1 cellular context compared by ENCODE assay signal in genomic region chr2:203782262-203782976, GRCh38.
TF ChIP-seq lines count a peak whose summit lies in the region.

No MANE protein-coding gene starts in this region.

TF ChIP-seq in HepG2, 621 proteins besides CTCF, POLR2A, EP300 and RAD21 (continued from another document and continues in another):
- TF ChIP-seq ARID5B (CRISPR knock-in tag; IDR thresholded peaks at IDR 0.05) (peak; percentile 42; the same call in 1 of the 2 replicates), SOX13 (IDR thresholded peaks at IDR 0.05) (no peak), SOX13 (CRISPR knock-in tag; conservative IDR thresholded peaks at IDR 0.05 in 1 of 2, IDR thresholded peaks at IDR 0.05 in 1 of 2) (peak in 1 of 2 experiments; percentile 25; a peak in 1 of 4 replicates), ZNF782 (CRISPR knock-in tag; IDR thresholded peaks at IDR 0.05; ENCODE audit: borderline replicate concordance) (no peak), ZNF784 (CRISPR knock-in tag; IDR thresholded peaks at IDR 0.05; ENCODE audit: borderline replicate concordance) (no peak), ZNF121 (CRISPR knock-in tag; IDR thresholded peaks at IDR 0.05) (no peak), LCORL (IDR thresholded peaks at IDR 0.05) (no peak), LCORL (CRISPR knock-in tag; IDR thresholded peaks at IDR 0.05) (no peak), BHLHE40 (IDR thresholded peaks at IDR 0.05; ENCODE audit: low read length) (no peak), POGK (CRISPR knock-in tag; conservative IDR thresholded peaks at IDR 0.05) (no peak), SUZ12 (IDR thresholded peaks at IDR 0.05; ENCODE audit: low read depth, low read length) (no peak), ZNF138 (CRISPR knock-in tag; IDR thresholded peaks at IDR 0.05; ENCODE audit: low read depth) (no peak), ZNF468 (CRISPR knock-in tag; IDR thresholded peaks at IDR 0.05) (no peak), MYNN (CRISPR knock-in tag; IDR thresholded peaks at IDR 0.05; ENCODE audit: low read depth) (no peak), ZNF292 (CRISPR knock-in tag; IDR thresholded peaks at IDR 0.05; ENCODE audit: borderline replicate concordance, low read depth) (no peak), SRSF9 (IDR thresholded peaks at IDR 0.05; ENCODE audit: borderline replicate concordance, insufficient read depth, low read depth, low read length, poor library complexity, severe bottlenecking) (no peak), ZNF580 (CRISPR knock-in tag; IDR thresholded peaks at IDR 0.05; ENCODE audit: borderline replicate concordance, low read depth) (no peak), ZNF34 (CRISPR knock-in tag; IDR thresholded peaks at IDR 0.05; ENCODE audit: borderline replicate concordance) (no peak), THAP7 (CRISPR knock-in tag; IDR thresholded peaks at IDR 0.05) (no peak), STAG1 (CRISPR knock-in tag; IDR thresholded peaks at IDR 0.05) (peak; percentile 64), ZMYM4 (CRISPR knock-in tag; IDR thresholded peaks at IDR 0.05) (peak; percentile 58), AHR (CRISPR knock-in tag; IDR thresholded peaks at IDR 0.05) (no peak), ATM (IDR thresholded peaks at IDR 0.05; ENCODE audit: borderline replicate concordance) (no peak), RFXANK (CRISPR knock-in tag; IDR thresholded peaks at IDR 0.05) (no peak), KLF13 (CRISPR knock-in tag; IDR thresholded peaks at IDR 0.05) (no peak)
- TF ChIP-seq, protein P1, sequence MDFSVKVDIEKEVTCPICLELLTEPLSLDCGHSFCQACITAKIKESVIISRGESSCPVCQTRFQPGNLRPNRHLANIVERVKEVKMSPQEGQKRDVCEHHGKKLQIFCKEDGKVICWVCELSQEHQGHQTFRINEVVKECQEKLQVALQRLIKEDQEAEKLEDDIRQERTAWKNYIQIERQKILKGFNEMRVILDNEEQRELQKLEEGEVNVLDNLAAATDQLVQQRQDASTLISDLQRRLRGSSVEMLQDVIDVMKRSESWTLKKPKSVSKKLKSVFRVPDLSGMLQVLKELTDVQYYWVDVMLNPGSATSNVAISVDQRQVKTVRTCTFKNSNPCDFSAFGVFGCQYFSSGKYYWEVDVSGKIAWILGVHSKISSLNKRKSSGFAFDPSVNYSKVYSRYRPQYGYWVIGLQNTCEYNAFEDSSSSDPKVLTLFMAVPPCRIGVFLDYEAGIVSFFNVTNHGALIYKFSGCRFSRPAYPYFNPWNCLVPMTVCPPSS (IDR thresholded peaks at IDR 0.05) = no peak
- TF ChIP-seq, protein P2, sequence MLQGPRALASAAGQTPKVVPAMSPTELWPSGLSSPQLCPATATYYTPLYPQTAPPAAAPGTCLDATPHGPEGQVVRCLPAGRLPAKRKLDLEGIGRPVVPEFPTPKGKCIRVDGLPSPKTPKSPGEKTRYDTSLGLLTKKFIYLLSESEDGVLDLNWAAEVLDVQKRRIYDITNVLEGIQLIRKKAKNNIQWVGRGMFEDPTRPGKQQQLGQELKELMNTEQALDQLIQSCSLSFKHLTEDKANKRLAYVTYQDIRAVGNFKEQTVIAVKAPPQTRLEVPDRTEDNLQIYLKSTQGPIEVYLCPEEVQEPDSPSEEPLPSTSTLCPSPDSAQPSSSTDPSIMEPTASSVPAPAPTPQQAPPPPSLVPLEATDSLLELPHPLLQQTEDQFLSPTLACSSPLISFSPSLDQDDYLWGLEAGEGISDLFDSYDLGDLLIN (CRISPR knock-in tag; IDR thresholded peaks at IDR 0.05; ENCODE audit: borderline replicate concordance) = no peak
- TF ChIP-seq, protein P3, sequence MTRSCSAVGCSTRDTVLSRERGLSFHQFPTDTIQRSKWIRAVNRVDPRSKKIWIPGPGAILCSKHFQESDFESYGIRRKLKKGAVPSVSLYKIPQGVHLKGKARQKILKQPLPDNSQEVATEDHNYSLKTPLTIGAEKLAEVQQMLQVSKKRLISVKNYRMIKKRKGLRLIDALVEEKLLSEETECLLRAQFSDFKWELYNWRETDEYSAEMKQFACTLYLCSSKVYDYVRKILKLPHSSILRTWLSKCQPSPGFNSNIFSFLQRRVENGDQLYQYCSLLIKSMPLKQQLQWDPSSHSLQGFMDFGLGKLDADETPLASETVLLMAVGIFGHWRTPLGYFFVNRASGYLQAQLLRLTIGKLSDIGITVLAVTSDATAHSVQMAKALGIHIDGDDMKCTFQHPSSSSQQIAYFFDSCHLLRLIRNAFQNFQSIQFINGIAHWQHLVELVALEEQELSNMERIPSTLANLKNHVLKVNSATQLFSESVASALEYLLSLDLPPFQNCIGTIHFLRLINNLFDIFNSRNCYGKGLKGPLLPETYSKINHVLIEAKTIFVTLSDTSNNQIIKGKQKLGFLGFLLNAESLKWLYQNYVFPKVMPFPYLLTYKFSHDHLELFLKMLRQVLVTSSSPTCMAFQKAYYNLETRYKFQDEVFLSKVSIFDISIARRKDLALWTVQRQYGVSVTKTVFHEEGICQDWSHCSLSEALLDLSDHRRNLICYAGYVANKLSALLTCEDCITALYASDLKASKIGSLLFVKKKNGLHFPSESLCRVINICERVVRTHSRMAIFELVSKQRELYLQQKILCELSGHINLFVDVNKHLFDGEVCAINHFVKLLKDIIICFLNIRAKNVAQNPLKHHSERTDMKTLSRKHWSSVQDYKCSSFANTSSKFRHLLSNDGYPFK (CRISPR knock-in tag; IDR thresholded peaks at IDR 0.05; ENCODE audit: borderline replicate concordance) = no peak
- TF ChIP-seq, protein P4, sequence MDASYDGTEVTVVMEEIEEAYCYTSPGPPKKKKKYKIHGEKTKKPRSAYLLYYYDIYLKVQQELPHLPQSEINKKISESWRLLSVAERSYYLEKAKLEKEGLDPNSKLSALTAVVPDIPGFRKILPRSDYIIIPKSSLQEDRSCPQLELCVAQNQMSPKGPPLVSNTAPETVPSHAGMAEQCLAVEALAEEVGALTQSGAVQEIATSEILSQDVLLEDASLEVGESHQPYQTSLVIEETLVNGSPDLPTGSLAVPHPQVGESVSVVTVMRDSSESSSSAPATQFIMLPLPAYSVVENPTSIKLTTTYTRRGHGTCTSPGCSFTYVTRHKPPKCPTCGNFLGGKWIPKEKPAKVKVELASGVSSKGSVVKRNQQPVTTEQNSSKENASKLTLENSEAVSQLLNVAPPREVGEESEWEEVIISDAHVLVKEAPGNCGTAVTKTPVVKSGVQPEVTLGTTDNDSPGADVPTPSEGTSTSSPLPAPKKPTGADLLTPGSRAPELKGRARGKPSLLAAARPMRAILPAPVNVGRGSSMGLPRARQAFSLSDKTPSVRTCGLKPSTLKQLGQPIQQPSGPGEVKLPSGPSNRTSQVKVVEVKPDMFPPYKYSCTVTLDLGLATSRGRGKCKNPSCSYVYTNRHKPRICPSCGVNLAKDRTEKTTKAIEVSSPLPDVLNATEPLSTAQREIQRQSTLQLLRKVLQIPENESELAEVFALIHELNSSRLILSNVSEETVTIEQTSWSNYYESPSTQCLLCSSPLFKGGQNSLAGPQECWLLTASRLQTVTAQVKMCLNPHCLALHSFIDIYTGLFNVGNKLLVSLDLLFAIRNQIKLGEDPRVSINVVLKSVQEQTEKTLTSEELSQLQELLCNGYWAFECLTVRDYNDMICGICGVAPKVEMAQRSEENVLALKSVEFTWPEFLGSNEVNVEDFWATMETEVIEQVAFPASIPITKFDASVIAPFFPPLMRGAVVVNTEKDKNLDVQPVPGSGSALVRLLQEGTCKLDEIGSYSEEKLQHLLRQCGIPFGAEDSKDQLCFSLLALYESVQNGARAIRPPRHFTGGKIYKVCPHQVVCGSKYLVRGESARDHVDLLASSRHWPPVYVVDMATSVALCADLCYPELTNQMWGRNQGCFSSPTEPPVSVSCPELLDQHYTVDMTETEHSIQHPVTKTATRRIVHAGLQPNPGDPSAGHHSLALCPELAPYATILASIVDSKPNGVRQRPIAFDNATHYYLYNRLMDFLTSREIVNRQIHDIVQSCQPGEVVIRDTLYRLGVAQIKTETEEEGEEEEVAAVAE (CRISPR knock-in tag; IDR thresholded peaks at IDR 0.05; ENCODE audit: borderline replicate concordance) = no peak
- TF ChIP-seq, protein P5, sequence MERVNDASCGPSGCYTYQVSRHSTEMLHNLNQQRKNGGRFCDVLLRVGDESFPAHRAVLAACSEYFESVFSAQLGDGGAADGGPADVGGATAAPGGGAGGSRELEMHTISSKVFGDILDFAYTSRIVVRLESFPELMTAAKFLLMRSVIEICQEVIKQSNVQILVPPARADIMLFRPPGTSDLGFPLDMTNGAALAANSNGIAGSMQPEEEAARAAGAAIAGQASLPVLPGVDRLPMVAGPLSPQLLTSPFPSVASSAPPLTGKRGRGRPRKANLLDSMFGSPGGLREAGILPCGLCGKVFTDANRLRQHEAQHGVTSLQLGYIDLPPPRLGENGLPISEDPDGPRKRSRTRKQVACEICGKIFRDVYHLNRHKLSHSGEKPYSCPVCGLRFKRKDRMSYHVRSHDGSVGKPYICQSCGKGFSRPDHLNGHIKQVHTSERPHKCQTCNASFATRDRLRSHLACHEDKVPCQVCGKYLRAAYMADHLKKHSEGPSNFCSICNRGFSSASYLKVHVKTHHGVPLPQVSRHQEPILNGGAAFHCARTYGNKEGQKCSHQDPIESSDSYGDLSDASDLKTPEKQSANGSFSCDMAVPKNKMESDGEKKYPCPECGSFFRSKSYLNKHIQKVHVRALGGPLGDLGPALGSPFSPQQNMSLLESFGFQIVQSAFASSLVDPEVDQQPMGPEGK (CRISPR knock-in tag; IDR thresholded peaks at IDR 0.05) = peak; percentile 24; the same call in 1 of the 2 replicates
- TF ChIP-seq, protein P6, sequence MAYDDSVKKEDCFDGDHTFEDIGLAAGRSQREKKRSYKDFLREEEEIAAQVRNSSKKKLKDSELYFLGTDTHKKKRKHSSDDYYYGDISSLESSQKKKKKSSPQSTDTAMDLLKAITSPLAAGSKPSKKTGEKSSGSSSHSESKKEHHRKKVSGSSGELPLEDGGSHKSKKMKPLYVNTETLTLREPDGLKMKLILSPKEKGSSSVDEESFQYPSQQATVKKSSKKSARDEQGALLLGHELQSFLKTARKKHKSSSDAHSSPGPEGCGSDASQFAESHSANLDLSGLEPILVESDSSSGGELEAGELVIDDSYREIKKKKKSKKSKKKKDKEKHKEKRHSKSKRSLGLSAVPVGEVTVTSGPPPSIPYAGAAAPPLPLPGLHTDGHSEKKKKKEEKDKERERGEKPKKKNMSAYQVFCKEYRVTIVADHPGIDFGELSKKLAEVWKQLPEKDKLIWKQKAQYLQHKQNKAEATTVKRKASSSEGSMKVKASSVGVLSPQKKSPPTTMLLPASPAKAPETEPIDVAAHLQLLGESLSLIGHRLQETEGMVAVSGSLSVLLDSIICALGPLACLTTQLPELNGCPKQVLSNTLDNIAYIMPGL (CRISPR knock-in tag; IDR thresholded peaks at IDR 0.05; ENCODE audit: borderline replicate concordance in 1 of 2, low read depth in 1 of 2) = 0 out of 4 replicates have a peak, but pooled peaks of 1 of the 2 experiments have one; percentile 24
- TF ChIP-seq, protein P7, sequence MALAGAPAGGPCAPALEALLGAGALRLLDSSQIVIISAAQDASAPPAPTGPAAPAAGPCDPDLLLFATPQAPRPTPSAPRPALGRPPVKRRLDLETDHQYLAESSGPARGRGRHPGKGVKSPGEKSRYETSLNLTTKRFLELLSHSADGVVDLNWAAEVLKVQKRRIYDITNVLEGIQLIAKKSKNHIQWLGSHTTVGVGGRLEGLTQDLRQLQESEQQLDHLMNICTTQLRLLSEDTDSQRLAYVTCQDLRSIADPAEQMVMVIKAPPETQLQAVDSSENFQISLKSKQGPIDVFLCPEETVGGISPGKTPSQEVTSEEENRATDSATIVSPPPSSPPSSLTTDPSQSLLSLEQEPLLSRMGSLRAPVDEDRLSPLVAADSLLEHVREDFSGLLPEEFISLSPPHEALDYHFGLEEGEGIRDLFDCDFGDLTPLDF (CRISPR knock-in tag; IDR thresholded peaks at IDR 0.05) = 0 out of 2 replicates have a peak, but pooled peaks have one; percentile 28
